In genomic region chr7:71363627-71364026, GRCh38 we compare ENCODE assay signal across 3 cellular contexts.
TF ChIP-seq lines count a peak whose summit lies in the region.

No MANE protein-coding gene starts in this region.

TF ChIP-seq in GM23338, 12 proteins besides CTCF, POLR2A, EP300 and RAD21 (continued from another document and continues in another):
- no peak for TF ChIP-seq POLR2AphosphoS5 (IDR thresholded peaks at IDR 0.05; ENCODE audit: low read depth)
- TF ChIP-seq ZNF114 (CRISPR knock-in tag; IDR thresholded peaks at IDR 0.05) = no peak
- TF ChIP-seq STAT1 (IDR thresholded peaks at IDR 0.05; ENCODE audit: unreplicated experiment) = no peak
- no peak for TF ChIP-seq ZNF462 (CRISPR knock-in tag; IDR thresholded peaks at IDR 0.05)
- TF ChIP-seq ZNF331 (CRISPR knock-in tag; IDR thresholded peaks at IDR 0.05; ENCODE audit: low read depth) = no peak
- TF ChIP-seq EZH2phosphoT487 (IDR thresholded peaks at IDR 0.05; ENCODE audit: unreplicated experiment) = no peak
- no peak for TF ChIP-seq EZH2 (IDR thresholded peaks at IDR 0.05; ENCODE audit: low read depth, unreplicated experiment)

TF ChIP-seq in WTC11, 78 proteins besides CTCF, POLR2A, EP300 and RAD21:
- TF ChIP-seq E2F5 (CRISPR knock-in tag; IDR thresholded peaks at IDR 0.05) (no peak), NFATC4 (CRISPR knock-in tag; IDR thresholded peaks at IDR 0.05) (no peak), GRHL2 (CRISPR knock-in tag; IDR thresholded peaks at IDR 0.05; ENCODE audit: insufficient replicate concordance, severe bottlenecking) (no peak), FOXP1 (CRISPR knock-in tag; IDR thresholded peaks at IDR 0.05; ENCODE audit: borderline replicate concordance) (no peak), SMAD4 (CRISPR knock-in tag; IDR thresholded peaks at IDR 0.05) (no peak), ELF4 (CRISPR knock-in tag; IDR thresholded peaks at IDR 0.05; ENCODE audit: low read depth) (no peak), MLX (CRISPR knock-in tag; IDR thresholded peaks at IDR 0.05) (no peak), ZNF532 (CRISPR knock-in tag; IDR thresholded peaks at IDR 0.05; ENCODE audit: borderline replicate concordance) (no peak), GTF2I (CRISPR knock-in tag; conservative IDR thresholded peaks at IDR 0.05) (no peak), USF2 (CRISPR knock-in tag; IDR thresholded peaks at IDR 0.05) (no peak), ZNF281 (CRISPR knock-in tag; IDR thresholded peaks at IDR 0.05) (no peak), E2F1 (CRISPR knock-in tag; IDR thresholded peaks at IDR 0.05) (no peak), MXD4 (CRISPR knock-in tag; IDR thresholded peaks at IDR 0.05; ENCODE audit: borderline replicate concordance) (no peak)

TF ChIP-seq in H1, 55 proteins besides CTCF, POLR2A, EP300 and RAD21 (continued from another document):
- no peak for TF ChIP-seq ATF3 (IDR thresholded peaks at IDR 0.05; ENCODE audit: insufficient read depth, low read depth, low read length)
- TF ChIP-seq CEBPB (IDR thresholded peaks at IDR 0.05; ENCODE audit: low read depth, low read length) = no peak
- no peak for TF ChIP-seq SP1 (IDR thresholded peaks at IDR 0.05; ENCODE audit: low read depth, low read length)
- TF ChIP-seq CTBP2 (IDR thresholded peaks at IDR 0.05; ENCODE audit: borderline replicate concordance, insufficient read depth, insufficient read length, low read length) = no peak
